ENCODE assay signal across 1 cellular context in the genomic region with DNA sequence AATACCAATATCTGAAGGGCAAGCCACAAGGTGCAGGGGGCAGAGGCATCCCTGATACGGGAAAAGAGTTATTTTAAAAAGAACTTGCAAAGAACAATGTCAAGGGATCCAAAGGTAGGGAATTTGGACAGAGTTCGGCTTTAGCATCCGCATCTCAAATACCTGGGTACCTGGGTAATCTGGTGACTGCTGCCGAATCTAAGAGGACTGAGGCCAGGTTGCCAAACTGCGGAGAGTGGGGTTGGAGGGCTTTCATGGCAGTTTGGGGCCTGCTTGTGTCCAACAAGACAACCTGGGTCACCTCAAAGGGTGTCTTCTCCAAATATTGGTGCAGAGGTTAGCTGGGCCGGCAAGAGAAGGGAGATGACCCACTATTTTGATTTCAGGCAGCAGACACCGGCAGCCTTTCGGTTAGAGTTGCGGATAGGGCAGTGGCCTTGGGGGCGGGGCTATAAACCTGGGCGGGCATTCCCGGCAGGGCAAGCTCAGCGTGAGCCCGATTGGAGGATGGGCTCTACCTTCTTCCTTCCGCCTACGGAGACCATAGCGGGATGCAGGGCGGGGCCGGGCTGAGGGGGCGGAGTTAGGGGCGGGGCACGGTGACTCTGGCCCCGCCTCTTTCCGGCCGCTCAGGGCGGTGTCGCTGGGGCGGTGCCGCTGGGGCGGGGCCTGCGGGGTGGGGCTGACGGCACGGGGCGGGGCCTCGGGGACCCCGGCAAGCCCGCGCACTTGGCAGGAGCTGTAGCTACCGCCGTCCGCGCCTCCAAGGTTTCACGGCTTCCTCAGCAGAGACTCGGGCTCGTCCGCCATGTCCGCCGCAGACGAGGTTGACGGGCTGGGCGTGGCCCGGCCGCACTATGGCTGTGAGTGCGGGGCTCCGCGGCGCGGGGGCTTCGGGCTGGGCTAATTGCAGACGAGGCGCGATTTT.
TF ChIP-seq lines count a peak whose summit lies in the region.

A gene with protein sequence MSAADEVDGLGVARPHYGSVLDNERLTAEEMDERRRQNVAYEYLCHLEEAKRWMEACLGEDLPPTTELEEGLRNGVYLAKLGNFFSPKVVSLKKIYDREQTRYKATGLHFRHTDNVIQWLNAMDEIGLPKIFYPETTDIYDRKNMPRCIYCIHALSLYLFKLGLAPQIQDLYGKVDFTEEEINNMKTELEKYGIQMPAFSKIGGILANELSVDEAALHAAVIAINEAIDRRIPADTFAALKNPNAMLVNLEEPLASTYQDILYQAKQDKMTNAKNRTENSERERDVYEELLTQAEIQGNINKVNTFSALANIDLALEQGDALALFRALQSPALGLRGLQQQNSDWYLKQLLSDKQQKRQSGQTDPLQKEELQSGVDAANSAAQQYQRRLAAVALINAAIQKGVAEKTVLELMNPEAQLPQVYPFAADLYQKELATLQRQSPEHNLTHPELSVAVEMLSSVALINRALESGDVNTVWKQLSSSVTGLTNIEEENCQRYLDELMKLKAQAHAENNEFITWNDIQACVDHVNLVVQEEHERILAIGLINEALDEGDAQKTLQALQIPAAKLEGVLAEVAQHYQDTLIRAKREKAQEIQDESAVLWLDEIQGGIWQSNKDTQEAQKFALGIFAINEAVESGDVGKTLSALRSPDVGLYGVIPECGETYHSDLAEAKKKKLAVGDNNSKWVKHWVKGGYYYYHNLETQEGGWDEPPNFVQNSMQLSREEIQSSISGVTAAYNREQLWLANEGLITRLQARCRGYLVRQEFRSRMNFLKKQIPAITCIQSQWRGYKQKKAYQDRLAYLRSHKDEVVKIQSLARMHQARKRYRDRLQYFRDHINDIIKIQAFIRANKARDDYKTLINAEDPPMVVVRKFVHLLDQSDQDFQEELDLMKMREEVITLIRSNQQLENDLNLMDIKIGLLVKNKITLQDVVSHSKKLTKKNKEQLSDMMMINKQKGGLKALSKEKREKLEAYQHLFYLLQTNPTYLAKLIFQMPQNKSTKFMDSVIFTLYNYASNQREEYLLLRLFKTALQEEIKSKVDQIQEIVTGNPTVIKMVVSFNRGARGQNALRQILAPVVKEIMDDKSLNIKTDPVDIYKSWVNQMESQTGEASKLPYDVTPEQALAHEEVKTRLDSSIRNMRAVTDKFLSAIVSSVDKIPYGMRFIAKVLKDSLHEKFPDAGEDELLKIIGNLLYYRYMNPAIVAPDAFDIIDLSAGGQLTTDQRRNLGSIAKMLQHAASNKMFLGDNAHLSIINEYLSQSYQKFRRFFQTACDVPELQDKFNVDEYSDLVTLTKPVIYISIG (N-terminal part only) (plus strand): TSS at position 709 of the 928 bp plus-strand sequence. CDS start 100 bp downstream, at position 809.

TF ChIP-seq in GM12878, 131 proteins besides CTCF, POLR2A, EP300 and RAD21:
- TF ChIP-seq, protein P1, sequence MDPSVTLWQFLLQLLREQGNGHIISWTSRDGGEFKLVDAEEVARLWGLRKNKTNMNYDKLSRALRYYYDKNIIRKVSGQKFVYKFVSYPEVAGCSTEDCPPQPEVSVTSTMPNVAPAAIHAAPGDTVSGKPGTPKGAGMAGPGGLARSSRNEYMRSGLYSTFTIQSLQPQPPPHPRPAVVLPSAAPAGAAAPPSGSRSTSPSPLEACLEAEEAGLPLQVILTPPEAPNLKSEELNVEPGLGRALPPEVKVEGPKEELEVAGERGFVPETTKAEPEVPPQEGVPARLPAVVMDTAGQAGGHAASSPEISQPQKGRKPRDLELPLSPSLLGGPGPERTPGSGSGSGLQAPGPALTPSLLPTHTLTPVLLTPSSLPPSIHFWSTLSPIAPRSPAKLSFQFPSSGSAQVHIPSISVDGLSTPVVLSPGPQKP (IDR thresholded peaks at IDR 0.05; ENCODE audit: low read depth, low read length): peak; percentile 90
- TF ChIP-seq, protein P2, sequence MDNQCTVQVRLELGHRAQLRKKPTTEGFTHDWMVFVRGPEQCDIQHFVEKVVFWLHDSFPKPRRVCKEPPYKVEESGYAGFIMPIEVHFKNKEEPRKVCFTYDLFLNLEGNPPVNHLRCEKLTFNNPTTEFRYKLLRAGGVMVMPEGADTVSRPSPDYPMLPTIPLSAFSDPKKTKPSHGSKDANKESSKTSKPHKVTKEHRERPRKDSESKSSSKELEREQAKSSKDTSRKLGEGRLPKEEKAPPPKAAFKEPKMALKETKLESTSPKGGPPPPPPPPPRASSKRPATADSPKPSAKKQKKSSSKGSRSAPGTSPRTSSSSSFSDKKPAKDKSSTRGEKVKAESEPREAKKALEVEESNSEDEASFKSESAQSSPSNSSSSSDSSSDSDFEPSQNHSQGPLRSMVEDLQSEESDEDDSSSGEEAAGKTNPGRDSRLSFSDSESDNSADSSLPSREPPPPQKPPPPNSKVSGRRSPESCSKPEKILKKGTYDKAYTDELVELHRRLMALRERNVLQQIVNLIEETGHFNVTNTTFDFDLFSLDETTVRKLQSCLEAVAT (IDR thresholded peaks at IDR 0.05): peak; percentile 78
- TF ChIP-seq TCF12 (IDR thresholded peaks at IDR 0.05; ENCODE audit: low read depth, low read length) (peak; percentile 66; the same call in 1 of the 2 replicates), TAF1 (IDR thresholded peaks at IDR 0.05; ENCODE audit: borderline replicate concordance, low read depth, low read length) (peak; percentile 76), CBX5 (IDR thresholded peaks at IDR 0.05; ENCODE audit: low read depth) (0 out of 2 replicates have a peak, but pooled peaks have one; percentile 6), POLR2AphosphoS5 (IDR thresholded peaks at IDR 0.05; ENCODE audit: low read length) (peak; percentile 94), CHD2 (IDR thresholded peaks at IDR 0.05; ENCODE audit: borderline replicate concordance, low read depth, low read length) (peak; percentile 33; the same call in 1 of the 2 replicates), SRF (IDR thresholded peaks at IDR 0.05; ENCODE audit: low read depth in 2 of 2, low read length in 2 of 2) (peak; percentile 91 to 97), IRF4 (IDR thresholded peaks at IDR 0.05; ENCODE audit: low read depth, low read length) (no peak), HDGF (IDR thresholded peaks at IDR 0.05) (peak; percentile 73; the same call in 1 of the 2 replicates), STAT3 (IDR thresholded peaks at IDR 0.05; ENCODE audit: low read depth, low read length) (no peak), RAD51 (IDR thresholded peaks at IDR 0.05) (no peak), YY1 (IDR thresholded peaks at IDR 0.05; ENCODE audit: low read depth, low read length) (peak; percentile 91), POU2F2 (IDR thresholded peaks at IDR 0.05; ENCODE audit: borderline replicate concordance, low read depth, low read length) (peak; percentile 29; the same call in 1 of the 3 replicates), EGR1 (IDR thresholded peaks at IDR 0.05; ENCODE audit: borderline replicate concordance in 1 of 2, low read depth in 2 of 2, low read length in 2 of 2) (0 out of 3 replicates have a peak, but pooled peaks of 1 of the 2 experiments have one; percentile 28), BHLHE40 (IDR thresholded peaks at IDR 0.05; ENCODE audit: borderline replicate concordance in 1 of 2, low read depth in 2 of 2, low read length in 1 of 2) (peak in 1 of 2 experiments; percentile 18; a peak in 1 of 4 replicates), POLR2AphosphoS2 (IDR thresholded peaks at IDR 0.05; ENCODE audit: low read depth, low read length) (peak; percentile 67; the same call in 1 of the 2 replicates), CREB1 (IDR thresholded peaks at IDR 0.05; ENCODE audit: low read depth) (peak; percentile 29; the same call in 1 of the 2 replicates), CHD4 (IDR thresholded peaks at IDR 0.05) (no peak), NRF1 (conservative IDR thresholded peaks at IDR 0.05; ENCODE audit: low read depth, low read length) (0 out of 2 replicates have a peak, but pooled peaks have one; percentile 14), ZNF24 (IDR thresholded peaks at IDR 0.05) (no peak), RUNX3 (IDR thresholded peaks at IDR 0.05; ENCODE audit: low read length) (peak; percentile 16; the same call in 1 of the 2 replicates)
- TF ChIP-seq, protein P3, sequence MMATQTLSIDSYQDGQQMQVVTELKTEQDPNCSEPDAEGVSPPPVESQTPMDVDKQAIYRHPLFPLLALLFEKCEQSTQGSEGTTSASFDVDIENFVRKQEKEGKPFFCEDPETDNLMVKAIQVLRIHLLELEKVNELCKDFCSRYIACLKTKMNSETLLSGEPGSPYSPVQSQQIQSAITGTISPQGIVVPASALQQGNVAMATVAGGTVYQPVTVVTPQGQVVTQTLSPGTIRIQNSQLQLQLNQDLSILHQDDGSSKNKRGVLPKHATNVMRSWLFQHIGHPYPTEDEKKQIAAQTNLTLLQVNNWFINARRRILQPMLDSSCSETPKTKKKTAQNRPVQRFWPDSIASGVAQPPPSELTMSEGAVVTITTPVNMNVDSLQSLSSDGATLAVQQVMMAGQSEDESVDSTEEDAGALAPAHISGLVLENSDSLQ (IDR thresholded peaks at IDR 0.05): no peak
- TF ChIP-seq, protein P4, sequence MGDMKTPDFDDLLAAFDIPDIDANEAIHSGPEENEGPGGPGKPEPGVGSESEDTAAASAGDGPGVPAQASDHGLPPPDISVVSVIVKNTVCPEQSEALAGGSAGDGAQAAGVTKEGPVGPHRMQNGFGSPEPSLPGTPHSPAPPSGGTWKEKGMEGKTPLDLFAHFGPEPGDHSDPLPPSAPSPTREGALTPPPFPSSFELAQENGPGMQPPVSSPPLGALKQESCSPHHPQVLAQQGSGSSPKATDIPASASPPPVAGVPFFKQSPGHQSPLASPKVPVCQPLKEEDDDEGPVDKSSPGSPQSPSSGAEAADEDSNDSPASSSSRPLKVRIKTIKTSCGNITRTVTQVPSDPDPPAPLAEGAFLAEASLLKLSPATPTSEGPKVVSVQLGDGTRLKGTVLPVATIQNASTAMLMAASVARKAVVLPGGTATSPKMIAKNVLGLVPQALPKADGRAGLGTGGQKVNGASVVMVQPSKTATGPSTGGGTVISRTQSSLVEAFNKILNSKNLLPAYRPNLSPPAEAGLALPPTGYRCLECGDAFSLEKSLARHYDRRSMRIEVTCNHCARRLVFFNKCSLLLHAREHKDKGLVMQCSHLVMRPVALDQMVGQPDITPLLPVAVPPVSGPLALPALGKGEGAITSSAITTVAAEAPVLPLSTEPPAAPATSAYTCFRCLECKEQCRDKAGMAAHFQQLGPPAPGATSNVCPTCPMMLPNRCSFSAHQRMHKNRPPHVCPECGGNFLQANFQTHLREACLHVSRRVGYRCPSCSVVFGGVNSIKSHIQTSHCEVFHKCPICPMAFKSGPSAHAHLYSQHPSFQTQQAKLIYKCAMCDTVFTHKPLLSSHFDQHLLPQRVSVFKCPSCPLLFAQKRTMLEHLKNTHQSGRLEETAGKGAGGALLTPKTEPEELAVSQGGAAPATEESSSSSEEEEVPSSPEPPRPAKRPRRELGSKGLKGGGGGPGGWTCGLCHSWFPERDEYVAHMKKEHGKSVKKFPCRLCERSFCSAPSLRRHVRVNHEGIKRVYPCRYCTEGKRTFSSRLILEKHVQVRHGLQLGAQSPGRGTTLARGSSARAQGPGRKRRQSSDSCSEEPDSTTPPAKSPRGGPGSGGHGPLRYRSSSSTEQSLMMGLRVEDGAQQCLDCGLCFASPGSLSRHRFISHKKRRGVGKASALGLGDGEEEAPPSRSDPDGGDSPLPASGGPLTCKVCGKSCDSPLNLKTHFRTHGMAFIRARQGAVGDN (IDR thresholded peaks at IDR 0.05): 0 out of 2 replicates have a peak, but pooled peaks have one; percentile 35
- TF ChIP-seq, protein P5, sequence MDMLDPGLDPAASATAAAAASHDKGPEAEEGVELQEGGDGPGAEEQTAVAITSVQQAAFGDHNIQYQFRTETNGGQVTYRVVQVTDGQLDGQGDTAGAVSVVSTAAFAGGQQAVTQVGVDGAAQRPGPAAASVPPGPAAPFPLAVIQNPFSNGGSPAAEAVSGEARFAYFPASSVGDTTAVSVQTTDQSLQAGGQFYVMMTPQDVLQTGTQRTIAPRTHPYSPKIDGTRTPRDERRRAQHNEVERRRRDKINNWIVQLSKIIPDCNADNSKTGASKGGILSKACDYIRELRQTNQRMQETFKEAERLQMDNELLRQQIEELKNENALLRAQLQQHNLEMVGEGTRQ (IDR thresholded peaks at IDR 0.05; ENCODE audit: borderline replicate concordance, low read depth, low read length): no peak
TF ChIP-seq in GM12878: peak in this region for 18.
